Comparison of ENCODE assay signal across 21 cellular contexts in genomic region chr1:15446212-15446611, GRCh38. TPM values are rescaled to one million over a fixed set of nuclear protein-coding genes. Genes with fewer than 3 reads are reported as not detected.
"Had no signal": no experiment of that assay in that cellular context is flagged by ENCODE, and none has a peak within 500 bp of the region (broad histone marks: within the 10 kb centered on the region; RNA-seq: fewer than 3 reads in every experiment).

No MANE protein-coding gene starts in this region.

- H3K4me3 ChIP-seq: MG63 had no signal

- H3K9me3 ChIP-seq: MG63, SK-N-SH had no signal

- H3K4me2 ChIP-seq: SK-N-SH had no signal

- H3K36me3 ChIP-seq: MG63 had no signal

- H3K27me3 ChIP-seq: MG63 had no signal

- DNase-seq: Karpas-422, KG1, MG63, NCI-H1092 treated with DMSO at 0.1 percent for 48 hours, NCI-H1436, NCI-H187, NCI-H2029, NCI-H2081 treated with DMSO at 0.1 percent for 48 hours, NCI-H2171, NCI-H226, NCI-H446, NCI-H510A, NCI-H524 treated with DMSO at 0.1 percent for 48 hours, NCI-H69, NCI-H774, Right ventricle myocardium superior, RPMI8226, SIG-M5, SK-N-SH had no signal

- H3K9ac ChIP-seq: SK-N-SH had no signal

RNA-seq across cellular contexts. Expression of gene CTRC, which starts 8.0 kb away (rescaled TPM):
- total RNA-seq: HT-29, Right ventricle myocardium superior, SK-MEL-5 had no signal

RNA-seq across cellular contexts. Expression of gene CELA2A, which starts 10.3 kb away (rescaled TPM):
- total RNA-seq: HT-29, Right ventricle myocardium superior, SK-MEL-5 had no signal

RNA-seq across cellular contexts. Expression of gene CELA2B, which starts 29.7 kb away (rescaled TPM):
- total RNA-seq: HT-29, Right ventricle myocardium superior, SK-MEL-5 had no signal
